ENCODE assay signal across 29 cellular contexts in genomic region chr11:41010361-41011050, GRCh38.
"Had no signal": no experiment of that assay in that cellular context is flagged by ENCODE, and none has a peak within 500 bp of the region (broad histone marks: within the 10 kb centered on the region; RNA-seq: fewer than 3 reads in every experiment).

No MANE protein-coding gene starts in this region.

- H3K27ac ChIP-seq: left ventricle myocardium inferior, neutrophil, ovary, prostate gland, skin epidermis, stomach, testis, thyroid gland, transverse colon, upper lobe of left lung, vagina had no signal

- DNase-seq: islet precursor cell; left ventricle myocardium inferior; midbrain; mucosa of descending colon; naive thymus-derived CD4-positive, alpha-beta T cell; occipital lobe; ovary; posterior cingulate gyrus; retina; right cardiac atrium; stimulated activated CD4-positive, alpha-beta T cell treated with anti-CD3 and anti-CD28 coated beads, Interleukin-12 subunit alpha, Interleukin-12 subunit beta, amount 100 ng/mL, for 4 hours; stimulated activated CD4-positive, alpha-beta T cell treated with anti-CD3 and anti-CD28 coated beads, Interleukin-15, amount 100 ng/mL, for 24 hours; stimulated activated CD4-positive, alpha-beta T cell treated with anti-CD3 and anti-CD28 coated beads, Interleukin-2, amount 100 ng/mL, for 24 hours; stimulated activated CD4-positive, alpha-beta T cell treated with anti-CD3 and anti-CD28 coated beads, Interleukin-4, amount 100 ng/mL, for 1 hour; stimulated activated naive B cell treated with anti-CD40 and anti-IgM and Interleukin-4, amounts not matched to agents 10 μg/mL and 1 μg/mL and 100 μg/mL, for 72 hours; stimulated activated naive CD8-positive, alpha-beta T cell treated with anti-CD3 and anti-CD28 coated beads, Interleukin-15, Interleukin-2, amounts not matched to agents 100 U/mL and 50 U/mL, for 24 hours; stomach; testis; thyroid gland; transverse colon; upper lobe of left lung had no signal

- ATAC-seq: mucosa of descending colon; naive thymus-derived CD4-positive, alpha-beta T cell; natural killer cell treated with Interleukin-12 subunit alpha and Interleukin-12 subunit beta and Interleukin-15 and Interleukin-18, amount 100 ng/mL, for 72 hours; right cardiac atrium; sciatic nerve; stimulated activated naive B cell treated with anti-CD40 and anti-IgM and Interleukin-4, amounts not matched to agents 10 μg/mL and 1 μg/mL and 100 μg/mL, for 72 hours; stimulated activated naive CD8-positive, alpha-beta T cell treated with anti-CD3 and anti-CD28 coated beads, Interleukin-15, Interleukin-2, amounts not matched to agents 100 U/mL and 50 U/mL, for 24 hours had no signal

- H3K9me3 ChIP-seq: left ventricle myocardium inferior, neutrophil, ovary, prostate gland, stomach, testis, thyroid gland, transverse colon, upper lobe of left lung, vagina had no signal

- H3K36me3 ChIP-seq: left ventricle myocardium inferior, neutrophil, ovary, prostate gland, stomach, thyroid gland, transverse colon, upper lobe of left lung, vagina had no signal

- H3K4me1 Mint-ChIP-seq: memory B cell; naive thymus-derived CD4-positive, alpha-beta T cell; stimulated activated naive B cell treated with anti-CD40 and anti-IgM and Interleukin-4, amounts not matched to agents 10 μg/mL and 1 μg/mL and 100 μg/mL, for 72 hours had no signal

- H3K27ac Mint-ChIP-seq: memory B cell; naive thymus-derived CD4-positive, alpha-beta T cell; natural killer cell treated with Interleukin-12 subunit alpha and Interleukin-12 subunit beta and Interleukin-15 and Interleukin-18, amount 100 ng/mL, for 72 hours; stimulated activated naive B cell treated with anti-CD40 and anti-IgM and Interleukin-4, amounts not matched to agents 10 μg/mL and 1 μg/mL and 100 μg/mL, for 72 hours had no signal

- H3K36me3 Mint-ChIP-seq: memory B cell; stimulated activated naive B cell treated with anti-CD40 and anti-IgM and Interleukin-4, amounts not matched to agents 10 μg/mL and 1 μg/mL and 100 μg/mL, for 72 hours had no signal

- H3K27me3 ChIP-seq: neutrophil, ovary, stomach, testis, thyroid gland, transverse colon, upper lobe of left lung, vagina had no signal

- H3K4me1 ChIP-seq: left ventricle myocardium inferior, prostate gland, stomach, testis, thyroid gland, transverse colon, upper lobe of left lung, vagina had no signal

- H3K4me3 ChIP-seq: left ventricle myocardium inferior, lung, mucosa of descending colon, ovary, prostate gland, skin epidermis, stomach, testis, thyroid gland, transverse colon, upper lobe of left lung, vagina had no signal

- H3K4me3 Mint-ChIP-seq: memory B cell; naive thymus-derived CD4-positive, alpha-beta T cell; natural killer cell treated with Interleukin-12 subunit alpha and Interleukin-12 subunit beta and Interleukin-15 and Interleukin-18, amount 100 ng/mL, for 72 hours; stimulated activated naive B cell treated with anti-CD40 and anti-IgM and Interleukin-4, amounts not matched to agents 10 μg/mL and 1 μg/mL and 100 μg/mL, for 72 hours had no signal

- H3K27me3 Mint-ChIP-seq: memory B cell; naive thymus-derived CD4-positive, alpha-beta T cell; natural killer cell treated with Interleukin-12 subunit alpha and Interleukin-12 subunit beta and Interleukin-15 and Interleukin-18, amount 100 ng/mL, for 72 hours; stimulated activated naive B cell treated with anti-CD40 and anti-IgM and Interleukin-4, amounts not matched to agents 10 μg/mL and 1 μg/mL and 100 μg/mL, for 72 hours had no signal
